ENCODE assay signal across 20 cellular contexts in genomic region chr6:170202416-170203135, GRCh38.
A peak's percentile ranks its signal among the peaks of the same experiment; 100 is the strongest.
DNase-seq lines count a peak whose midpoint lies in the region; ATAC-seq, FAIRE-seq and TF ChIP-seq lines count a peak whose summit lies in the region.
"Had no signal": no experiment of that assay in that cellular context is flagged by ENCODE, and none has a peak within 500 bp of the region (broad histone marks: within the 10 kb centered on the region; RNA-seq: fewer than 3 reads in every experiment).

No MANE protein-coding gene starts in this region.

- TF ChIP-seq POLR2A in testis (IDR thresholded peaks at IDR 0.05), result no peak

- H3K4me3 ChIP-seq in bronchial epithelial cell (ENCODE audit: low read depth, low read length) (no peak overlapping the region), testis (no peak overlapping the region)
- H3K4me3 ChIP-seq: GM23338 had no signal

- no peaks in the 10 kb centered on the region for H3K9me3 ChIP-seq in testis

- H3K27me3 ChIP-seq in bronchial epithelial cell (ENCODE audit: control insufficient read depth, insufficient read depth, low read length), result no peaks in the 10 kb centered on the region
- H3K27me3 ChIP-seq in testis, result no peaks in the 10 kb centered on the region

- WGBS in testis, 2 donors, result 82 to 85% methylated on average over 13 of the region's 13 CpGs

- peak; percentile 31 for DNase-seq in activated effector memory CD4-positive, alpha-beta T cell treated with anti-CD3 and anti-CD28 coated beads, Interleukin-2, amount 50 U/mL, for 16 hours
- DNase-seq in activated effector memory CD4-positive, alpha-beta T cell treated with Interleukin-2 at 50 U/mL for 16 hours, result no peak
- DNase-seq in bronchial epithelial cell (ENCODE audit: low read depth) (no peak), left lobe of liver (ENCODE audit: low spot score) (peak; percentile 31), testis (peak; percentile 10), NCI-H2029 (lab: John Stamatoyannopoulos, UW) (no peak), NCI-H748 treated with DMSO at 0.1 percent for 48 hours (lab: John Stamatoyannopoulos, UW) (no peak)
- DNase-seq: ACHN; CD4-positive, alpha-beta memory T cell; DND-41; GDM1; MV-4-11; NCI-H1436; NCI-H2107; NCI-H345; NCI-H526 treated with DMSO at 0.1 percent for 48 hours had no signal

- H3K27ac ChIP-seq in testis, result no peak overlapping the region
- H3K27ac ChIP-seq: HL-60, RWPE1 had no signal

- H3K4me1 ChIP-seq in testis, result no peaks in the 10 kb centered on the region

- peak; percentile 73 for FAIRE-seq in bronchial epithelial cell (lab: Jason Lieb, UNC)
- FAIRE-seq: GM12892 had no signal

- intact Hi-C loops in testis (cut with DNase I; ENCODE audit: low total_unique reads), result no loop called here

- TF ChIP-seq CTCF in bronchial epithelial cell (IDR thresholded peaks at IDR 0.05; ENCODE audit: insufficient read depth, low read length, severe bottlenecking), result no peak
- no peak for TF ChIP-seq CTCF in testis (IDR thresholded peaks at IDR 0.05)

- ATAC-seq in left lobe of liver, result no peak
- ATAC-seq: GM23338 had no signal

- no peaks in the 10 kb centered on the region for H3K36me3 ChIP-seq in bronchial epithelial cell (ENCODE audit: control insufficient read depth, insufficient read depth, low read length)
- H3K36me3 ChIP-seq in testis (ENCODE audit: low read depth, missing control alignments), result no peaks in the 10 kb centered on the region

Comparison
In these comparisons a context has a peak if more than half of its experiments do, and no peak if none do; other contexts are left out.
1. DNase-seq: peak in activated effector memory CD4-positive, alpha-beta T cell treated with anti-CD3 and anti-CD28 coated beads, Interleukin-2, amount 50 U/mL, for 16 hours (single experiment), left lobe of liver (single experiment) and testis (single experiment); none in activated effector memory CD4-positive, alpha-beta T cell treated with Interleukin-2 at 50 U/mL for 16 hours (single experiment), bronchial epithelial cell (single experiment), NCI-H2029 (single experiment) and NCI-H748 treated with DMSO at 0.1 percent for 48 hours (single experiment).